Comparison of ENCODE assay signal across 33 cellular contexts in genomic region chr2:214874694-214875093, GRCh38.
"Had no signal": no experiment of that assay in that cellular context is flagged by ENCODE, and none has a peak within 500 bp of the region (broad histone marks: within the 10 kb centered on the region; RNA-seq: fewer than 3 reads in every experiment).

No MANE protein-coding gene starts in this region.

- H3K9me3 ChIP-seq: adrenal gland, ascending aorta, body of pancreas, breast epithelium had no signal

- H3K27ac ChIP-seq: adrenal gland, ascending aorta, body of pancreas, brain microvascular endothelial cell, breast epithelium, cardiac muscle cell had no signal

- H3K4me3 ChIP-seq: adrenal gland, ascending aorta, body of pancreas, breast epithelium, cardiac muscle cell had no signal

- ATAC-seq: activated naive CD4-positive, alpha-beta T cell treated with anti-CD3 and anti-CD28 coated beads, Interleukin-2, amount 50 U/mL, for 72 hours; activated naive CD8-positive, alpha-beta T cell treated with anti-CD3 and anti-CD28 coated beads, Interleukin-2, amount 50 U/mL, for 24 hours; activated T-cell treated with anti-CD3 and anti-CD28 coated beads, Interleukin-2, amount 50 U/mL, for 4 hours; activated T-cell treated with anti-CD3 and anti-CD28 coated beads, Interleukin-2, amount 50 U/mL, for 72 hours; activated T-helper 17 cell treated with anti-CD3 and anti-CD28 coated beads, Interleukin-2, amount 50 U/mL, for 72 hours; body of pancreas had no signal

- H3K27me3 ChIP-seq: adrenal gland, ascending aorta, body of pancreas, brain microvascular endothelial cell, breast epithelium, cardiac muscle cell had no signal

- H3K4me1 ChIP-seq: adrenal gland, ascending aorta, body of pancreas, breast epithelium had no signal

- FAIRE-seq: astrocyte, bronchial epithelial cell had no signal

- DNase-seq: activated effector memory CD4-positive, alpha-beta T cell treated with anti-CD3 and anti-CD28 coated beads, Interleukin-2, amount 50 U/mL, for 16 hours; activated effector memory CD4-positive, alpha-beta T cell treated with Interleukin-2 at 50 U/mL for 16 hours; activated gamma-delta T cell; activated gamma-delta T cell treated with Interleukin-2 at 50 U/mL for 16 hours; activated naive CD4-positive, alpha-beta T cell; activated naive CD4-positive, alpha-beta T cell treated with anti-CD3 and anti-CD28 coated beads for 36 hours; activated naive CD4-positive, alpha-beta T cell treated with anti-CD3 and anti-CD28 coated beads, Interleukin-2, amount 10 ng/mL, durations not matched to agents 7 days and 5 days; activated naive CD4-positive, alpha-beta T cell treated with anti-CD3 and anti-CD28 coated beads, Interleukin-2, amount 50 U/mL, for 16 hours; activated naive CD4-positive, alpha-beta T cell treated with Interleukin-2 at 50 U/mL for 16 hours; activated naive CD8-positive, alpha-beta T cell treated with anti-CD3 and anti-CD28 coated beads for 36 hours; activated naive CD8-positive, alpha-beta T cell treated with anti-CD3 and anti-CD28 coated beads, Interleukin-2, amount 10 ng/mL, durations not matched to agents 7 days and 5 days; activated naive CD8-positive, alpha-beta T cell treated with anti-CD3 and anti-CD28 coated beads, Interleukin-2, amount 50 U/mL, for 24 hours; activated T-cell treated with anti-CD3 and anti-CD28 coated beads, Interleukin-2, amount 50 U/mL, for 24 hours; activated T-cell treated with anti-CD3 and anti-CD28 coated beads, Interleukin-2, amount 50 U/mL, for 4 hours; activated T-cell treated with anti-CD3 and anti-CD28 coated beads, Interleukin-2, amount 50 U/mL, for 48 hours; activated T-cell treated with anti-CD3 and anti-CD28 coated beads, Interleukin-2, amount 50 U/mL, for 72 hours; adrenal gland; amniotic stem cell; amygdala; anterior cingulate cortex; aorta; body of pancreas; brain microvascular endothelial cell; caudate nucleus; central memory CD4-positive, alpha-beta T cell; cerebellar nuclear complex had no signal

- H3K36me3 ChIP-seq: adrenal gland, ascending aorta, brain microvascular endothelial cell, breast epithelium, cardiac muscle cell had no signal
